ENCODE assay signal across 27 cellular contexts in genomic region chr9:135015565-135015964, GRCh38.
"Had no signal": no experiment of that assay in that cellular context is flagged by ENCODE, and none has a peak within 500 bp of the region (broad histone marks: within the 10 kb centered on the region; RNA-seq: fewer than 3 reads in every experiment).

No MANE protein-coding gene starts in this region.

- ATAC-seq: activated CD4-positive, alpha-beta T cell treated with anti-CD3 and anti-CD28 coated beads for 36 hours; activated CD4-positive, CD25-positive, alpha-beta regulatory T cell treated with anti-CD3 and anti-CD28 coated beads, Interleukin-2, amount 50 U/mL, for 24 hours; activated CD8-positive, alpha-beta T cell treated with anti-CD3 and anti-CD28 coated beads, Interleukin-2, amount 10 ng/mL, durations not matched to agents 7 days and 5 days; activated naive CD4-positive, alpha-beta T cell treated with anti-CD3 and anti-CD28 coated beads, Interleukin-2, amount 50 U/mL, for 72 hours; activated T-cell treated with anti-CD3 and anti-CD28 coated beads, Interleukin-2, amount 50 U/mL, for 4 hours; PC-3; WTC11 had no signal

- H3K36me3 ChIP-seq: adrenal gland, MG63, Peyer's patch had no signal

- H3K4me3 ChIP-seq: adrenal gland, MG63, Peyer's patch, SK-N-MC had no signal

- H3K27ac ChIP-seq: adrenal gland, Peyer's patch, SK-N-MC had no signal

- H3K4me1 ChIP-seq: adrenal gland, Peyer's patch had no signal

- DNase-seq: activated CD4-positive, alpha-beta T cell treated with anti-CD3 and anti-CD28 coated beads for 36 hours; activated CD4-positive, alpha-beta T cell treated with anti-CD3 and anti-CD28 coated beads, Interleukin-2, amount 10 ng/mL, durations not matched to agents 7 days and 5 days; activated CD4-positive, alpha-beta T cell treated with anti-CD3 and anti-CD28 coated beads, Interleukin-2, amount 50 U/mL, for 48 hours; activated CD8-positive, alpha-beta T cell treated with anti-CD3 and anti-CD28 coated beads, Interleukin-2, amount 10 ng/mL, durations not matched to agents 7 days and 5 days; activated gamma-delta T cell treated with Interleukin-2 at 50 U/mL for 16 hours; activated naive CD4-positive, alpha-beta T cell treated with anti-CD3 and anti-CD28 coated beads for 36 hours; activated T-cell treated with anti-CD3 and anti-CD28 coated beads for 4 hours; activated T-cell treated with anti-CD3 and anti-CD28 coated beads, Interleukin-2, amount 50 U/mL, for 4 hours; adrenal gland; Kasumi-1; KG1; MG63; MV-4-11; NCI-H1092; NCI-H1436 treated with DMSO at 0.1 percent for 48 hours; NCI-H2029; NCI-H345; NCI-H524 treated with DMSO at 0.1 percent for 48 hours; NK-92 treated with Interleukin-12 subunit alpha and Interleukin-12 subunit beta, amount 100 ng/mL, for 24 hours; PC-3; Right ventricle myocardium superior; RPMI8226 had no signal

- H3K27me3 ChIP-seq: adrenal gland, MG63, Peyer's patch had no signal

- H3K9me3 ChIP-seq: adrenal gland, MG63, Peyer's patch had no signal
